ENCODE assay signal across 15 cellular contexts in the genomic region with DNA sequence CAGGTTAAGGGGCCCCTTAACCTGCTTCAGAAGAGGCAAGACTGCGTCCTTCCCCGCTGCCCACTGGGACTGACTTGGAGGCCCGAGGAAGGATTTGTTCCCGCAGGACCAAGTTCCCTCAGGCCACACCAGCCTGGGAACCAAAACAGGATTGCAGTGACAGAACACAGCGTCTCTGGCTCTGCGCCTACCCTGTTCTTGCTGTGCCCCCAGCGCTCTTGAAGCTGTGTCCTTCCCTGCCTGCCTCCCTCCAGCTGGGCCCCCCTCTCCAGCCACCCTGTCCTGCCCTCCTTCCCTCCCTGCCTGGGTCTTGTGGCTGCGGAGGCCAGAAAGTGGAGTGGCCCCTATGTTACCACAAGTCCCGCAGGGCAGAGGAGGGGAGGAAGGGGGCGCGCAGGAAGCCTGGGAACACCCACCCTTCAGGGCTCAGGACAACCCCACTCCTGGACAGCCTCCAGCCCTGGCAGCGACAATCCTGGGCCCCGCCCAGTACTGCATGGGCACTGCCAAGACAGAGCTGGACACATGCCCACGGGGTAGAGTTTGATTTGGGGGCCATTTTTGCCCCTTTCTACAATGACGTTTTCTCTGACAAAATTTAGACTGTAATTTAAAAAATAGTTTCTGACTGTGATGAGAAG.
DNase-seq lines count a peak whose midpoint lies in the region; ATAC-seq and TF ChIP-seq lines count a peak whose summit lies in the region.
"Had no signal": no experiment of that assay in that cellular context is flagged by ENCODE, and none has a peak within 500 bp of the region (broad histone marks: within the 10 kb centered on the region; RNA-seq: fewer than 3 reads in every experiment).

No MANE protein-coding gene starts in this region.

- H3K36me3 Mint-ChIP-seq in H9 (ENCODE audit: insufficient read depth in 1 of 3, low read depth in 3 of 3) = peaks cover 4 to 13% (median 10%) of the 10 kb centered on the region in 3 experiments; a peak in 6 of 7 replicates

- WGBS in H9 (ENCODE audit: extremely low coverage, insufficient read length, low lambda C conversion rate) = no CpG with 5 or more reads among the region's 15 CpGs
- WGBS in right cardiac atrium = 31% methylated on average over 15 of the region's 15 CpGs

- no peaks in the 10 kb centered on the region; the same call in 1 of the 2 replicates for H3K27me3 Mint-ChIP-seq in H9 (ENCODE audit: low read depth)
- H3K27me3 Mint-ChIP-seq in stimulated activated naive CD8-positive, alpha-beta T cell treated with anti-CD3 and anti-CD28 coated beads, Interleukin-15, amount 100 ng/mL, for 72 hours = peaks cover 73% of the 10 kb centered on the region

- ATAC-seq in right cardiac atrium (peak; percentile 82 to 91), gastrocnemius medialis (peak in 1 of 2 donors; percentile 42)
- no peak for ATAC-seq in stimulated activated naive CD8-positive, alpha-beta T cell treated with anti-CD3 and anti-CD28 coated beads, Interleukin-15, amount 100 ng/mL, for 72 hours
- ATAC-seq: stimulated activated naive B cell treated with anti-CD40 and anti-IgM and Interleukin-4, amounts not matched to agents 10 μg/mL and 1 μg/mL and 100 μg/mL, for 72 hours had no signal

- peaks cover 6 to 9% of the 10 kb centered on the region in 2 experiments; a peak in 2 of 4 replicates for H3K4me1 Mint-ChIP-seq in H9
- H3K4me1 Mint-ChIP-seq in stimulated activated naive CD8-positive, alpha-beta T cell treated with anti-CD3 and anti-CD28 coated beads, Interleukin-15, amount 100 ng/mL, for 72 hours = peaks cover 15% of the 10 kb centered on the region
- H3K4me1 Mint-ChIP-seq: B cell had no signal

- H3K27me3 ChIP-seq in H9 (ENCODE audit: insufficient read depth, low read length) = no peaks in the 10 kb centered on the region
- no peaks in the 10 kb centered on the region for H3K27me3 ChIP-seq in ascending aorta
- no peaks in the 10 kb centered on the region for H3K27me3 ChIP-seq in right cardiac atrium (ENCODE audit: control insufficient read depth, insufficient read depth)
- H3K27me3 ChIP-seq in gastrocnemius medialis = no peaks in the 10 kb centered on the region
- H3K27me3 ChIP-seq in Peyer's patch = no peaks in the 10 kb centered on the region
- H3K27me3 ChIP-seq in MM.1S (replicated peaks; ENCODE audit: insufficient read depth, low read length) = no peaks in the 10 kb centered on the region

- no peaks in the 10 kb centered on the region for H3K23me2 ChIP-seq in H9 (ENCODE audit: insufficient read length, low read depth, low read length, poor library complexity, severe bottlenecking)

- H3K4me2 ChIP-seq in H9 (ENCODE audit: insufficient read depth, insufficient read length, low read length) (no peak overlapping the region), MM.1S (ENCODE audit: low read depth, low read length) (no peak overlapping the region)
- H3K4me2 ChIP-seq: SK-N-SH had no signal

- H3K4me3 ChIP-seq in ascending aorta = peak overlapping the region; percentile 24 to 50
- no peak overlapping the region for H3K4me3 ChIP-seq in right cardiac atrium (ENCODE audit: low read length)
- no peak overlapping the region for H3K4me3 ChIP-seq in gastrocnemius medialis
- no peak overlapping the region for H3K4me3 ChIP-seq in Peyer's patch
- no peak overlapping the region for H3K4me3 ChIP-seq in MM.1S (ENCODE audit: low read length)

- intact Hi-C loops in ascending aorta (cut with DNase I) (loop anchor here (2.0 kb wide), 1 partner anchor 31 kb away; no protein-coding TSS in a partner anchor), right cardiac atrium (cut with DNase I) (no loop called here), gastrocnemius medialis (cut with DNase I; ENCODE audit: low total_unique reads) (no loop called here)

- no peak overlapping the region for H2BK20ac ChIP-seq in H9 (ENCODE audit: low read depth, low read length, poor library complexity, severe bottlenecking)

- H3K4me3 Mint-ChIP-seq in H9 = no peak overlapping the region
- H3K4me3 Mint-ChIP-seq in stimulated activated naive CD8-positive, alpha-beta T cell treated with anti-CD3 and anti-CD28 coated beads, Interleukin-15, amount 100 ng/mL, for 72 hours = no peak overlapping the region
- H3K4me3 Mint-ChIP-seq: B cell; stimulated activated naive B cell treated with anti-CD40 and anti-IgM and Interleukin-4, amounts not matched to agents 10 μg/mL and 1 μg/mL and 100 μg/mL, for 72 hours had no signal

- no peak overlapping the region for H2BK5ac ChIP-seq in H9 (ENCODE audit: insufficient read length, low read length)

- no peaks in the 10 kb centered on the region for H3K9me2 ChIP-seq in MM.1S (replicated peaks; ENCODE audit: insufficient read depth, low read length)
- H3K9me2 ChIP-seq: SK-N-SH had no signal

- TF ChIP-seq CTCF in H9 (conservative IDR thresholded peaks at IDR 0.05) = no peak
- TF ChIP-seq CTCF in ascending aorta (IDR thresholded peaks at IDR 0.05) = no peak
- TF ChIP-seq CTCF in gastrocnemius medialis (IDR thresholded peaks at IDR 0.05 in 4 of 5, conservative IDR thresholded peaks at IDR 0.05 in 1 of 5) = no peak
- TF ChIP-seq CTCF in Peyer's patch (IDR thresholded peaks at IDR 0.05) = no peak
- TF ChIP-seq CTCF in MM.1S (IDR thresholded peaks at IDR 0.05; ENCODE audit: low read length) = no peak

- no peak overlapping the region for H3K23ac ChIP-seq in H9 (ENCODE audit: insufficient read length, low read depth, low read length)

- TF ChIP-seq POLR2A in gastrocnemius medialis (IDR thresholded peaks at IDR 0.05) = no peak
- TF ChIP-seq POLR2A in Peyer's patch (IDR thresholded peaks at IDR 0.05) = no peak

- H4K8ac ChIP-seq in H9 (replicated peaks; ENCODE audit: insufficient read length, low read depth, low read length) = no peak overlapping the region

- in situ Hi-C loops in gastrocnemius medialis (cut with MboI; ENCODE audit: low sequenced_read_pairs in 4 of 4) = no loop called here

- H3K9me3 ChIP-seq in H9 (ENCODE audit: control insufficient read depth, low read depth, low read length) (no peaks in the 10 kb centered on the region), ascending aorta (peaks cover 0 to 9% of the 10 kb centered on the region in 2 donors), right cardiac atrium (ENCODE audit: control insufficient read depth, low read length) (no peaks in the 10 kb centered on the region), gastrocnemius medialis (no peaks in the 10 kb centered on the region), Peyer's patch (no peaks in the 10 kb centered on the region), MM.1S (replicated peaks; ENCODE audit: insufficient read depth, low read length) (no peaks in the 10 kb centered on the region)
- H3K9me3 ChIP-seq: SK-N-SH had no signal

- H3K9me3 Mint-ChIP-seq in H9 = peaks cover 9 to 14% of the 10 kb centered on the region in 2 experiments
- peaks cover 3 to 4% of the 10 kb centered on the region in 2 donors for H3K9me3 Mint-ChIP-seq in stimulated activated naive CD8-positive, alpha-beta T cell treated with anti-CD3 and anti-CD28 coated beads, Interleukin-15, amount 100 ng/mL, for 72 hours

- H3K18ac ChIP-seq in H9 (ENCODE audit: insufficient read length, low read depth, low read length) = no peak overlapping the region

- no peak overlapping the region for H3K27ac Mint-ChIP-seq in H9
- no peak overlapping the region for H3K27ac Mint-ChIP-seq in stimulated activated naive CD8-positive, alpha-beta T cell treated with anti-CD3 and anti-CD28 coated beads, Interleukin-15, amount 100 ng/mL, for 72 hours
- H3K27ac Mint-ChIP-seq: B cell; stimulated activated naive B cell treated with anti-CD40 and anti-IgM and Interleukin-4, amounts not matched to agents 10 μg/mL and 1 μg/mL and 100 μg/mL, for 72 hours had no signal

- H3K4me1 ChIP-seq in H9 (ENCODE audit: insufficient read depth, low read length) (no peaks in the 10 kb centered on the region), ascending aorta (peaks cover 3 to 14% of the 10 kb centered on the region in 2 donors), right cardiac atrium (ENCODE audit: control insufficient read depth, insufficient read depth, low read length) (peaks cover 3% of the 10 kb centered on the region), gastrocnemius medialis (peaks cover 15 to 20% of the 10 kb centered on the region in 2 donors), Peyer's patch (no peaks in the 10 kb centered on the region), MM.1S (ENCODE audit: low read length) (no peaks in the 10 kb centered on the region)

- H3K36me3 ChIP-seq in ascending aorta = no peaks in the 10 kb centered on the region
- H3K36me3 ChIP-seq in gastrocnemius medialis = no peaks in the 10 kb centered on the region
- no peaks in the 10 kb centered on the region for H3K36me3 ChIP-seq in Peyer's patch
- no peaks in the 10 kb centered on the region for H3K36me3 ChIP-seq in MM.1S (replicated peaks; ENCODE audit: insufficient read depth, low read length)

- H4K91ac ChIP-seq in H9 (ENCODE audit: insufficient read length, low read depth, low read length) = no peak overlapping the region

- no peak overlapping the region for H3K27ac ChIP-seq in H9 (ENCODE audit: insufficient read length, low read depth, low read length)
- H3K27ac ChIP-seq in ascending aorta = peak overlapping the region; percentile 41 to 46
- peak overlapping the region; percentile 79 for H3K27ac ChIP-seq in right cardiac atrium (ENCODE audit: low read length)
- H3K27ac ChIP-seq in gastrocnemius medialis = peak overlapping the region; percentile 29 to 61 (median 46)
- H3K27ac ChIP-seq in Peyer's patch = no peak overlapping the region
- no peak overlapping the region for H3K27ac ChIP-seq in MM.1S (ENCODE audit: low read length)

- no peak overlapping the region for H3K56ac ChIP-seq in H9 (ENCODE audit: insufficient read length, low read depth, low read length)

- no peak overlapping the region for H3K4ac ChIP-seq in H9 (ENCODE audit: low read depth, low read length)

- no peak overlapping the region for H2AFZ ChIP-seq in H9 (ENCODE audit: low read length)
- no peak overlapping the region for H2AFZ ChIP-seq in MM.1S (ENCODE audit: low read length)

- H3K79me1 ChIP-seq in H9 (ENCODE audit: insufficient read depth, low read depth, low read length, poor library complexity, severe bottlenecking) = no peaks in the 10 kb centered on the region

- H4K5ac ChIP-seq in H9 (ENCODE audit: insufficient read length, low read depth, low read length) = no peak overlapping the region

- H4K20me1 ChIP-seq in H9 (ENCODE audit: control insufficient read depth, insufficient read depth, insufficient read length) (no peaks in the 10 kb centered on the region), MM.1S (ENCODE audit: insufficient read depth, low read length) (no peaks in the 10 kb centered on the region)

- H2AK5ac ChIP-seq in H9 (ENCODE audit: insufficient read length, low read length) = no peak overlapping the region

- H2BK15ac ChIP-seq in H9 (ENCODE audit: low read depth, low read length) = no peak overlapping the region

- H3F3A ChIP-seq in MM.1S (ENCODE audit: insufficient read depth, low read length) = no peaks in the 10 kb centered on the region

- DNase-seq in H9 (no peak), ascending aorta (ENCODE audit: low spot score in 2 of 2) (peak in 1 of 2 donors; percentile 69), right cardiac atrium (peak; percentile 61 to 89 (median 87)), gastrocnemius medialis (no peak), Peyer's patch (no peak), SHP77 treated with DMSO at 0.1 percent for 48 hours (lab: John Stamatoyannopoulos, UW) (no peak), MM.1S (no peak)
- no peak for DNase-seq in stimulated activated naive CD8-positive, alpha-beta T cell treated with anti-CD3 and anti-CD28 coated beads, Interleukin-15, amount 100 ng/mL, for 72 hours
- DNase-seq: activated T-cell treated with anti-CD3 and anti-CD28 coated beads for 4 hours; amniotic stem cell; effector memory CD4-positive, alpha-beta T cell; NCI-H1436 treated with DMSO at 0.1 percent for 48 hours; SK-N-SH; stimulated activated naive B cell treated with anti-CD40 and anti-IgM and Interleukin-4, amounts not matched to agents 10 μg/mL and 1 μg/mL and 100 μg/mL, for 72 hours had no signal

- peak overlapping the region; percentile 44 for H3K14ac ChIP-seq in H9 (ENCODE audit: insufficient read depth, low read length)

- H2BK120ac ChIP-seq in H9 (ENCODE audit: low read depth, low read length, poor library complexity, severe bottlenecking) = no peak overlapping the region

- H3T11ph ChIP-seq in H9 (ENCODE audit: low read length) = no peak overlapping the region

- H3K79me2 ChIP-seq in H9 (ENCODE audit: insufficient read depth, low read length) (no peaks in the 10 kb centered on the region), MM.1S (ENCODE audit: low read length) (no peaks in the 10 kb centered on the region)

- no peak overlapping the region for H2BK12ac ChIP-seq in H9 (ENCODE audit: insufficient read length, low read depth, low read length)

- H3K9ac ChIP-seq in H9 (ENCODE audit: extremely low read depth, insufficient read length, low read length) (no peak overlapping the region), MM.1S (ENCODE audit: low read length) (no peak overlapping the region)
- H3K9ac ChIP-seq: SK-N-SH had no signal

Comparison
In these comparisons a context has a peak if more than half of its experiments do, and no peak if none do; other contexts are left out.
1. DNase-seq: peak in right cardiac atrium (3 of 3); none in H9 (single experiment), gastrocnemius medialis (0 of 2), Peyer's patch (0 of 3), SHP77 treated with DMSO at 0.1 percent for 48 hours (single experiment), MM.1S (single experiment) and stimulated activated naive CD8-positive, alpha-beta T cell treated with anti-CD3 and anti-CD28 coated beads, Interleukin-15, amount 100 ng/mL, for 72 hours (0 of 2).
2. H3K27ac ChIP-seq: peak in ascending aorta (2 of 2), right cardiac atrium (single experiment) and gastrocnemius medialis (4 of 4); none in H9 (single experiment), Peyer's patch (0 of 4) and MM.1S (single experiment).
3. H3K4me3 ChIP-seq: peak in ascending aorta (2 of 2); none in right cardiac atrium (single experiment), gastrocnemius medialis (0 of 4), Peyer's patch (0 of 4) and MM.1S (single experiment).